Comparison of ENCODE assay signal across 11 cellular contexts in genomic region chr5:19608434-19608833, GRCh38.
DNase-seq lines count a peak whose midpoint lies in the region; ATAC-seq, FAIRE-seq and TF ChIP-seq lines count a peak whose summit lies in the region.
"Had no signal": no experiment of that assay in that cellular context is flagged by ENCODE, and none has a peak within 500 bp of the region (broad histone marks: within the 10 kb centered on the region; RNA-seq: fewer than 3 reads in every experiment).

No MANE protein-coding gene starts in this region.

- H3K27ac Mint-ChIP-seq in stimulated activated naive B cell treated with anti-CD40 and anti-IgM and Interleukin-4, amounts not matched to agents 10 μg/mL and 1 μg/mL and 100 μg/mL, for 72 hours, result no peak overlapping the region
- H3K27ac Mint-ChIP-seq: WTC11 had no signal

- ATAC-seq in HG03432 (IDR thresholded peaks at IDR 0.05; ENCODE audit: unreplicated experiment), result peak; percentile 46
- no peak for ATAC-seq in stimulated activated naive B cell treated with anti-CD40 and anti-IgM and Interleukin-4, amounts not matched to agents 10 μg/mL and 1 μg/mL and 100 μg/mL, for 72 hours (replicated peaks)
- ATAC-seq: WTC11 had no signal

- DNase-seq in OCI-M1 (lab: John Stamatoyannopoulos, UW) (peak; percentile 53), fibroblast of pulmonary artery (ENCODE audit: low read depth) (peak; percentile 4), islet precursor cell (no peak), OCI-M2 (lab: John Stamatoyannopoulos, UW; ENCODE audit: unreplicated experiment) (no peak), T1000 (lab: John Stamatoyannopoulos, UW) (no peak)
- no peak for DNase-seq in stimulated activated naive B cell treated with anti-CD40 and anti-IgM and Interleukin-4, amounts not matched to agents 10 μg/mL and 1 μg/mL and 100 μg/mL, for 72 hours
- DNase-seq: aorta, hypothalamus had no signal

- no peaks in the 10 kb centered on the region for H3K9me3 Mint-ChIP-seq in stimulated activated naive B cell treated with anti-CD40 and anti-IgM and Interleukin-4, amounts not matched to agents 10 μg/mL and 1 μg/mL and 100 μg/mL, for 72 hours
- H3K9me3 Mint-ChIP-seq: WTC11 had no signal

- peak; percentile 3 for TF ChIP-seq CTCF in fibroblast of pulmonary artery (IDR thresholded peaks at IDR 0.05; ENCODE audit: low read length, missing control alignments)

- no peak overlapping the region for H3K4me3 ChIP-seq in fibroblast of pulmonary artery (replicated peaks; ENCODE audit: low read depth, low read length)

- no peaks in the 10 kb centered on the region for H3K4me1 Mint-ChIP-seq in stimulated activated naive B cell treated with anti-CD40 and anti-IgM and Interleukin-4, amounts not matched to agents 10 μg/mL and 1 μg/mL and 100 μg/mL, for 72 hours
- H3K4me1 Mint-ChIP-seq: WTC11 had no signal

- no peaks in the 10 kb centered on the region for H3K36me3 Mint-ChIP-seq in stimulated activated naive B cell treated with anti-CD40 and anti-IgM and Interleukin-4, amounts not matched to agents 10 μg/mL and 1 μg/mL and 100 μg/mL, for 72 hours
- H3K36me3 Mint-ChIP-seq: WTC11 had no signal

- no peaks in the 10 kb centered on the region for H3K27me3 Mint-ChIP-seq in stimulated activated naive B cell treated with anti-CD40 and anti-IgM and Interleukin-4, amounts not matched to agents 10 μg/mL and 1 μg/mL and 100 μg/mL, for 72 hours

- no peak overlapping the region for H3K4me3 Mint-ChIP-seq in stimulated activated naive B cell treated with anti-CD40 and anti-IgM and Interleukin-4, amounts not matched to agents 10 μg/mL and 1 μg/mL and 100 μg/mL, for 72 hours
- H3K4me3 Mint-ChIP-seq: WTC11 had no signal

- FAIRE-seq in A204.1 (lab: Jason Lieb, UNC), result peak; percentile 94

Comparison
In these comparisons a context has a peak if more than half of its experiments do, and no peak if none do; other contexts are left out.
1. DNase-seq: peak in OCI-M1 (single experiment) and fibroblast of pulmonary artery (single experiment); none in stimulated activated naive B cell treated with anti-CD40 and anti-IgM and Interleukin-4, amounts not matched to agents 10 μg/mL and 1 μg/mL and 100 μg/mL, for 72 hours (single experiment), islet precursor cell (single experiment), OCI-M2 (single experiment) and T1000 (single experiment).